1 cellular context compared by ENCODE assay signal in the genomic region with DNA sequence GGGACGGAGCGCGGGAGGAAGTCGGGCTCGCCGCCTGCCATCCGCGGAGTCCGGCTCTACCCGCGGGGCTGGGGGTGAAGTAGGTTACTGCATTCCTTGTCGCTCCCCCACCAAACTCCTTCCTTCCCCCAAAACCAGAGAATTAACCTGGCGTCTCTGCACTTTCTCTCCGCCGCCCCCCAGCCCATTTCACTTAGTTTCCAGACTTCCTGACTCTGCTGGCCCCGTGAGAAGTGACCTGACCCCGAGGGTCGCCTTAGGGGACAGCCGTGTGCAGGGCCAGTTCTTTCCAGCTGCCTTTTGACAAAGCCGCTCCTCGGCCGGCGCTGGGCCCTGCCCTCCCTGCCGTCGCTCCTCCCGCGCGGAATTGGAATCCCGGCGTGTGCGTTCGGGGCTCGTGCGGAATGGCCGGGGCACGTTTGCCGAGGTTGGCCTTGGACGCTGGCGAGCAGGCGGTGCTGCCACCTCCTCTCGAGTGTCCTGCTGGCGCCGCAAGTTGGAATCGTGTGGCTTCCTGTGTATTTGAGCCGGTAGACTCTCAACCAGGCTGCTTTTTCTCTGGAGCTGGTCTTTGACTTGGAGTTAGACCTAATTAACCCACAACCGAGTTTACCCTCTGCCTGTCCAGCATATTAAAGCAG.
TF ChIP-seq lines count a peak whose summit lies in the region.

No MANE protein-coding gene starts in this region.

TF ChIP-seq in H1, 55 proteins besides CTCF, POLR2A, EP300 and RAD21 (continued from another document):
- 0 out of 2 replicates have a peak, but pooled peaks have one; percentile 27 for TF ChIP-seq TBP (IDR thresholded peaks at IDR 0.05; ENCODE audit: low read depth, low read length)
- no peak for TF ChIP-seq SP2 (IDR thresholded peaks at IDR 0.05; ENCODE audit: low read length)
- TF ChIP-seq RNF2 (IDR thresholded peaks at IDR 0.05; ENCODE audit: borderline replicate concordance, low read depth, low read length, missing control alignments, poor library complexity, severe bottlenecking) = peak; percentile 52
- TF ChIP-seq CTBP2 (IDR thresholded peaks at IDR 0.05; ENCODE audit: borderline replicate concordance, insufficient read depth, insufficient read length, low read length) = peak; percentile 43
- peak; percentile 83 for TF ChIP-seq ASH2L (IDR thresholded peaks at IDR 0.05; ENCODE audit: low read length)
- no peak for TF ChIP-seq TCF12 (IDR thresholded peaks at IDR 0.05; ENCODE audit: low read depth, low read length)
- no peak for TF ChIP-seq RXRA (IDR thresholded peaks at IDR 0.05; ENCODE audit: insufficient read depth, low read depth, low read length)
- no peak for TF ChIP-seq SIRT6 (IDR thresholded peaks at IDR 0.05; ENCODE audit: low read length)
- TF ChIP-seq RBBP5 (IDR thresholded peaks at IDR 0.05; ENCODE audit: borderline replicate concordance, low read depth, low read length) = peak; percentile 84; the same call in 1 of the 2 replicates
- TF ChIP-seq, protein P1, sequence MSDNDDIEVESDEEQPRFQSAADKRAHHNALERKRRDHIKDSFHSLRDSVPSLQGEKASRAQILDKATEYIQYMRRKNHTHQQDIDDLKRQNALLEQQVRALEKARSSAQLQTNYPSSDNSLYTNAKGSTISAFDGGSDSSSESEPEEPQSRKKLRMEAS (IDR thresholded peaks at IDR 0.05) = peak; percentile 93
- TF ChIP-seq CREB1 (IDR thresholded peaks at IDR 0.05) = peak; percentile 24; the same call in 1 of the 2 replicates
- no peak for TF ChIP-seq CHD1 (IDR thresholded peaks at IDR 0.05; ENCODE audit: low read depth, low read length)
